9 cellular contexts compared by ENCODE assay signal in the genomic region with DNA sequence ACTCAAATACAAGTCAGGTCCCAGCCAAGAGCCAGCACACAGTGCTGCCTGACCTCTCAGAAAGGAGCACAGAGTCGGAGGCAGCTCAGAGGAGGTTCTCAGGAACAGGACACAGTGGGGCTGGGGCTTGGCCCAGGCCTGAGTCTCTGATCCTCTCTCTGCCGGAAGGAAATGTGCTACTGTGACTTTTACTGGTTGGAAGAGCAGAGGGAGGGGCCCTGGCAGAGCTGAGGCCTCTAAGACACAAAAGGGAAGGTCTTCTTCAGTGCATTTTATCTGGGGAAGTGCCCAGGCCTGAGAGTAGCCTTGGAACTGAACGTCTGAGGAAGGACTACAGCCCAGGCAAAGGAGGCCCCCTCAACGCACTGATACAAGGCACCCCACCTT. TPM values are rescaled to one million over a fixed set of nuclear protein-coding genes. Genes with fewer than 3 reads are reported as not detected.
DNase-seq lines count a peak whose midpoint lies in the region; ATAC-seq and TF ChIP-seq lines count a peak whose summit lies in the region.
"Had no signal": no experiment of that assay in that cellular context is flagged by ENCODE, and none has a peak within 500 bp of the region (broad histone marks: within the 10 kb centered on the region; RNA-seq: fewer than 3 reads in every experiment).

No MANE protein-coding gene starts in this region.

- TF ChIP-seq POLR2A in GM18526 (IDR thresholded peaks at IDR 0.05; ENCODE audit: extremely low read depth, insufficient read length): peak; percentile 71

- H3K27ac Mint-ChIP-seq in stimulated activated naive B cell treated with anti-CD40 and anti-IgM and Interleukin-4, amounts not matched to agents 10 μg/mL and 1 μg/mL and 100 μg/mL, for 72 hours: peak overlapping the region; percentile 95

- intact Hi-C loops in cardiac septum (cut with DNase I): loop anchor here (2.0 kb wide), 1 partner anchor 15 kb away; no protein-coding TSS in a partner anchor

- ATAC-seq in HG03571 (IDR thresholded peaks at IDR 0.05; ENCODE audit: unreplicated experiment) (peak; percentile 33), GM19463 (IDR thresholded peaks at IDR 0.05; ENCODE audit: unreplicated experiment) (no peak)
- peak; percentile 60 to 68 for ATAC-seq in stimulated activated naive B cell treated with anti-CD40 and anti-IgM and Interleukin-4, amounts not matched to agents 10 μg/mL and 1 μg/mL and 100 μg/mL, for 72 hours (replicated peaks)

- no peaks in the 10 kb centered on the region for H3K27me3 Mint-ChIP-seq in stimulated activated naive B cell treated with anti-CD40 and anti-IgM and Interleukin-4, amounts not matched to agents 10 μg/mL and 1 μg/mL and 100 μg/mL, for 72 hours

- H3K4me3 Mint-ChIP-seq in stimulated activated naive B cell treated with anti-CD40 and anti-IgM and Interleukin-4, amounts not matched to agents 10 μg/mL and 1 μg/mL and 100 μg/mL, for 72 hours: peak overlapping the region; percentile 58 to 75
- H3K4me3 Mint-ChIP-seq: neural crest cell had no signal

- H3K9me3 Mint-ChIP-seq in stimulated activated naive B cell treated with anti-CD40 and anti-IgM and Interleukin-4, amounts not matched to agents 10 μg/mL and 1 μg/mL and 100 μg/mL, for 72 hours: no peaks in the 10 kb centered on the region
- H3K9me3 Mint-ChIP-seq: neural crest cell had no signal

- H3K4me1 Mint-ChIP-seq in stimulated activated naive B cell treated with anti-CD40 and anti-IgM and Interleukin-4, amounts not matched to agents 10 μg/mL and 1 μg/mL and 100 μg/mL, for 72 hours: peaks cover 86 to 100% of the 10 kb centered on the region in 2 donors

- H3K36me3 Mint-ChIP-seq in stimulated activated naive B cell treated with anti-CD40 and anti-IgM and Interleukin-4, amounts not matched to agents 10 μg/mL and 1 μg/mL and 100 μg/mL, for 72 hours: peaks cover 18 to 40% of the 10 kb centered on the region in 2 donors

- peak; percentile 36 to 56 for DNase-seq in activated CD4-positive, alpha-beta T cell treated with anti-CD3 and anti-CD28 coated beads, Interleukin-2, amount 50 U/mL, for 48 hours
- DNase-seq in cardiac septum (ENCODE audit: low spot score) (peak; percentile 84), NCI-H524 (lab: John Stamatoyannopoulos, UW) (no peak), glomerular visceral epithelial cell (ENCODE audit: extremely low spot score) (no peak)
- peak; percentile 56 for DNase-seq in stimulated activated naive B cell treated with anti-CD40 and anti-IgM and Interleukin-4, amounts not matched to agents 10 μg/mL and 1 μg/mL and 100 μg/mL, for 72 hours

RNA-seq across cellular contexts. Expression of a gene that starts 16.2 kb away (rescaled TPM):
- total RNA-seq in cardiac septum: 5.0 TPM

RNA-seq across cellular contexts. Expression of a gene that starts 21.2 kb away (rescaled TPM):
- total RNA-seq in cardiac septum: 5.7 TPM

RNA-seq across cellular contexts. Expression of a gene that starts 38.9 kb away (rescaled TPM):
- total RNA-seq in cardiac septum: 0.32 TPM
- total RNA-seq: neural crest cell had no signal

RNA-seq across cellular contexts. Expression of a gene that starts 51.2 kb away (rescaled TPM):
- total RNA-seq in cardiac septum: 106 TPM

RNA-seq across cellular contexts. Expression of a gene that starts 51.3 kb away (rescaled TPM):
- 0.78 TPM for total RNA-seq in cardiac septum

Comparison
In these comparisons a context has a peak if more than half of its experiments do, and no peak if none do; other contexts are left out.
1. DNase-seq: peak in activated CD4-positive, alpha-beta T cell treated with anti-CD3 and anti-CD28 coated beads, Interleukin-2, amount 50 U/mL, for 48 hours (2 of 2), cardiac septum (single experiment) and stimulated activated naive B cell treated with anti-CD40 and anti-IgM and Interleukin-4, amounts not matched to agents 10 μg/mL and 1 μg/mL and 100 μg/mL, for 72 hours (single experiment); none in NCI-H524 (0 of 2) and glomerular visceral epithelial cell (single experiment).